Comparison of ENCODE assay signal across 14 cellular contexts in the genomic region with DNA sequence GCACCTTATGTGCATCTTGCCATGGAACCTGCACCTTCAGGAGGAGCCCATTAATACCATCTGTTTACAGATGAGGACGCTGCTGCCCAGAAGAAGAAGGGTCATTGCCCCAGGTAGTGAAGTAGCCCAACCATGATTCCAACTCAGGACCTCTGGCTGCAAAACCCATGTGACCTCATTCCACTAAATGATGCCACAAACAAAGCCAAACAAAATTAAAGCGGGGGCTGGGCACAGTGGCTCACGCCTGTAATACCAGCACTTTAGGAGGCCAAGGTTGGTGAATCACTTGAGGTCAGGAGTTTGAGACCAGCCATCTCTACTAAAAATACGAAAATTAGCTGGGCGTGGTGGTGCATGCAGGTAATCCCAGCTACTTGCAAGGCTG.
DNase-seq lines count a peak whose midpoint lies in the region; ATAC-seq and TF ChIP-seq lines count a peak whose summit lies in the region.
"Had no signal": no experiment of that assay in that cellular context is flagged by ENCODE, and none has a peak within 500 bp of the region (broad histone marks: within the 10 kb centered on the region; RNA-seq: fewer than 3 reads in every experiment).

No MANE protein-coding gene starts in this region.

- no peak for TF ChIP-seq POLR2A in spleen (IDR thresholded peaks at IDR 0.05)

- no peak for ATAC-seq in left cardiac atrium
- ATAC-seq: GM12878, HCT116, HepG2 had no signal

- WGBS in spleen, 5 donors: 92 to 97% (median 95%) methylated on average over 5 of the region's 5 CpGs

- H3K27ac ChIP-seq in spleen (no peak overlapping the region), ascending aorta (no peak overlapping the region)
- H3K27ac ChIP-seq: C4-2B had no signal

- intact Hi-C loops in cardiac septum (cut with DNase I) (no loop called here), left cardiac atrium (cut with DNase I) (no loop called here), spleen (cut with DNase I; ENCODE audit: low total_unique reads) (no loop called here), ascending aorta (cut with DNase I) (no loop called here)

- TF ChIP-seq CTCF in spleen (IDR thresholded peaks at IDR 0.05 in 8 of 11, conservative IDR thresholded peaks at IDR 0.05 in 3 of 11): no peak
- TF ChIP-seq CTCF in ascending aorta (IDR thresholded peaks at IDR 0.05): no peak

- DNase-seq in cardiac septum (ENCODE audit: low spot score) (peak; percentile 46), left cardiac atrium (no peak), mesenteric fat pad (ENCODE audit: low spot score) (peak; percentile 51), spleen (peak; percentile 38), LoVo (ENCODE audit: low spot score) (no peak), ascending aorta (ENCODE audit: low spot score in 2 of 2) (no peak)
- no peak for DNase-seq in activated CD4-positive, alpha-beta T cell treated with anti-CD3 and anti-CD28 coated beads, Interleukin-2, amount 50 U/mL, for 48 hours
- DNase-seq: ACHN; CD4-positive, alpha-beta memory T cell; DMS79 had no signal

- H3K4me3 ChIP-seq in spleen (no peak overlapping the region), ascending aorta (no peak overlapping the region)
- H3K4me3 ChIP-seq: GM12878 had no signal

- H3K4me1 ChIP-seq in spleen (no peaks in the 10 kb centered on the region), ascending aorta (no peaks in the 10 kb centered on the region)

- H3K36me3 ChIP-seq in spleen (peaks cover 0 to 84% (median 27%) of the 10 kb centered on the region in 6 donors), ascending aorta (peaks cover 0 to 5% of the 10 kb centered on the region in 2 donors)

- H3K9me3 ChIP-seq in spleen (no peaks in the 10 kb centered on the region), ascending aorta (no peaks in the 10 kb centered on the region)

- no peaks in the 10 kb centered on the region for H3K27me3 ChIP-seq in spleen (replicated peaks in 1 of 7)
- H3K27me3 ChIP-seq in ascending aorta: no peaks in the 10 kb centered on the region

Comparison
In these comparisons a context has a peak if more than half of its experiments do, and no peak if none do; other contexts are left out.
1. DNase-seq: peak in cardiac septum (single experiment), mesenteric fat pad (single experiment) and spleen (single experiment); none in left cardiac atrium (single experiment), LoVo (single experiment), activated CD4-positive, alpha-beta T cell treated with anti-CD3 and anti-CD28 coated beads, Interleukin-2, amount 50 U/mL, for 48 hours (0 of 2) and ascending aorta (0 of 2).